Comparison of ENCODE assay signal across 18 cellular contexts in the genomic region with DNA sequence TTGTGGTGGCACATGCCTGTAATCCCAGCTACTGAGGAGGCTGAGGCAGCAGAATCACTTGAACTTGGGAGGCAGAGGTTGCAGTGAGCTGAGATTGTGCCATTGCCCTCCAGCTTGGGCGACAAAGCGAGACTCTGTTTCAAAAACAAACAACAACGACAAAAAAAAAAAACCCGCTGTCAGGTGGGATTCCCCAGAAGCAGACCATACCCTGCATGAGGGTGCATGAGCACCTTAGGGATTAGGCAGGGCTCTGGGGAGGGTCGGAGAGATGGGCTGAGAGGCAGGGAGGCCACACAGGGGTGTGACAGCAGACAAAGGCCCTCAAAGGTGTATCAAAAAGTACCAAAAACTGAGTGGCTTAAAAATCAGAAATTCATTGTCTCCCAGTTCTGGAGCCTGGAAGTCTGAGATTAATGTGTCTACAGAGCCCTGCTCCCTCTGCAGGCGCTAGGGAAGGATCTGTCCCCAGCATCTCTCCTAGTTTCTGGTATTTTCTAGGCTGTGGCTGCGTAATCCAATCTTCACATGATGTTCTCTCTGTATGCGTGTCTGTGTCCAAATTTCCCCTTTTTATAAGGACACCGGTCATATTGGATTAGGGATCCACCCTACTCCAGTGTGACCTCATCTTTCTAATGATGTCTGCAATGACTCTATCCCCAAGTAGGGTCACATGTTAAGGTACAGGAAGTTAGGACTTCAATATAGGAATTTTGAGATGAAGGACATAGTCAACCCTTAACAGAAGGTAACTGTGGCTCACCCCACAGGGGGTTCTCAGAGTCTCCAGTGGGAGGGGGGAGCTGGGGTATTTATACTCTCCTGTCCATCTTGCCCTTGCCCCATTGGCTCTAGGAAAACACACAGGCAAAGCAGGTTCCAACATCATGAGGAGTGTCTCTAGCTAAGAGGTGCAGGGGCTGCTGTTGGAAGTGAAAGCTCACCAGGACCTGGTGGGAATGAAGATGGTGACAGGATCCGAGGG. TPM values are rescaled to one million over a fixed set of nuclear protein-coding genes. Genes with fewer than 3 reads are reported as not detected.
DNase-seq lines count a peak whose midpoint lies in the region; ATAC-seq and TF ChIP-seq lines count a peak whose summit lies in the region.
"Had no signal": no experiment of that assay in that cellular context is flagged by ENCODE, and none has a peak within 500 bp of the region (broad histone marks: within the 10 kb centered on the region; RNA-seq: fewer than 3 reads in every experiment).

No MANE protein-coding gene starts in this region.

- H3K27ac ChIP-seq in HEK293 (ENCODE audit: extremely low read depth, low read depth, low read length) (no peak overlapping the region), tibial nerve (no peak overlapping the region)
- H3K27ac ChIP-seq: PC-9, SJSA1 had no signal

- CTCF ChIA-PET in HEK293 (lab: Yijun Ruan, JAX): no interaction called here

- H3K9me3 ChIP-seq in HEK293 (ENCODE audit: control insufficient read depth, insufficient read depth, low read depth, low read length) (no peaks in the 10 kb centered on the region), tibial nerve (no peaks in the 10 kb centered on the region)
- H3K9me3 ChIP-seq: SJSA1 had no signal

- H3K9me3 Mint-ChIP-seq in CD14-positive monocyte (peaks cover 0 to 5% (median 0%) of the 10 kb centered on the region in 7 donors), memory B cell (peaks cover 4% of the 10 kb centered on the region)
- H3K9me3 Mint-ChIP-seq: CD8-positive, alpha-beta T cell; GM23338 had no signal

- H3K27ac Mint-ChIP-seq in CD14-positive monocyte (peak overlapping the region in 5 of 7 donors; percentile 11 to 45 (median 31)), memory B cell (no peak overlapping the region)
- H3K27ac Mint-ChIP-seq: CD8-positive, alpha-beta T cell; GM23338 had no signal

- no peaks in the 10 kb centered on the region for H3K27me3 ChIP-seq in tibial nerve

- no peaks in the 10 kb centered on the region for H3K36me3 Mint-ChIP-seq in CD14-positive monocyte
- peaks cover 3% of the 10 kb centered on the region for H3K36me3 Mint-ChIP-seq in memory B cell
- H3K36me3 Mint-ChIP-seq: CD8-positive, alpha-beta T cell had no signal

- H3K27me3 Mint-ChIP-seq in CD14-positive monocyte (ENCODE audit: low read depth in 3 of 3) (peaks cover 0 to 7% (median 4%) of the 10 kb centered on the region in 3 donors), memory B cell (no peaks in the 10 kb centered on the region)

- no peak for TF ChIP-seq POLR2A in tibial nerve (IDR thresholded peaks at IDR 0.05)

- H3K36me3 ChIP-seq in HEK293 (ENCODE audit: control insufficient read depth in 2 of 2, insufficient read depth in 1 of 2, low read length in 2 of 2) (no peaks in the 10 kb centered on the region), tibial nerve (no peaks in the 10 kb centered on the region)
- H3K36me3 ChIP-seq: SJSA1 had no signal

- no peak for DNase-seq in CD14-positive monocyte (ENCODE audit: low spot score)
- no peak for DNase-seq in memory B cell (ENCODE audit: low spot score in 2 of 2)
- peak in 1 of 2 donors; percentile 40 for DNase-seq in tibial nerve (ENCODE audit: low spot score in 2 of 2)
- DNase-seq in T-helper 2 cell: no peak
- DNase-seq: CD8-positive, alpha-beta T cell; DMS79; NCI-H1436 treated with DMSO at 0.1 percent for 48 hours; NCI-H2029 treated with DMSO at 0.1 percent for 48 hours; NCI-H2171 treated with DMSO at 0.1 percent for 48 hours; NCI-H748 treated with DMSO at 0.1 percent for 48 hours; PC-9 had no signal

- H3K4me3 Mint-ChIP-seq in CD14-positive monocyte: no peak overlapping the region
- H3K4me3 Mint-ChIP-seq in memory B cell: no peak overlapping the region
- H3K4me3 Mint-ChIP-seq: CD8-positive, alpha-beta T cell; GM23338 had no signal

- H3K4me3 ChIP-seq in HEK293 (ENCODE audit: low read depth, low read length) (no peak overlapping the region), tibial nerve (no peak overlapping the region)
- H3K4me3 ChIP-seq: GM23338, K562, PC-9, SJSA1 had no signal

- TF ChIP-seq CTCF in CD14-positive monocyte (IDR thresholded peaks at IDR 0.05) (no peak), HEK293 (tag by site-specific recombination; IDR thresholded peaks at IDR 0.05) (no peak), tibial nerve (IDR thresholded peaks at IDR 0.05) (no peak)

- 87 to 90% methylated on average over 10 of the region's 10 CpGs for WGBS in tibial nerve, 2 donors

- POLR2A ChIA-PET in HEK293 (lab: Yijun Ruan, JAX): no interaction called here

- intact Hi-C loops in CD14-positive monocyte (cut with micrococcal nuclease): no loop called here

- peaks cover 34% of the 10 kb centered on the region for H3K4me1 Mint-ChIP-seq in CD14-positive monocyte
- H3K4me1 Mint-ChIP-seq in memory B cell: peaks cover 26% of the 10 kb centered on the region
- H3K4me1 Mint-ChIP-seq: GM23338 had no signal

- peak; percentile 59 to 71 for TF ChIP-seq EP300 in tibial nerve (IDR thresholded peaks at IDR 0.05)

- H3K4me1 ChIP-seq in HEK293 (ENCODE audit: control insufficient read depth, insufficient read depth, low read length) (no peaks in the 10 kb centered on the region), tibial nerve (peaks cover 0 to 33% (median 22%) of the 10 kb centered on the region in 4 donors)
- H3K4me1 ChIP-seq: SJSA1 had no signal

- ATAC-seq in memory B cell (ENCODE audit: low read depth): peak; percentile 52
- no peak for ATAC-seq in esophagus mucosa
- ATAC-seq in HG03280 (IDR thresholded peaks at IDR 0.05; ENCODE audit: unreplicated experiment): no peak
- ATAC-seq: CD8-positive, alpha-beta T cell; GM23338; K562 had no signal

TF ChIP-seq in HEK293, 187 proteins besides CTCF, POLR2A, EP300 and RAD21:
- peak; percentile 95 for TF ChIP-seq ZNF37A (tag by site-specific recombination; IDR thresholded peaks at IDR 0.05)
- no peak for TF ChIP-seq ZNF121 (tag by site-specific recombination; IDR thresholded peaks at IDR 0.05)
- no peak for TF ChIP-seq ZNF146 (tag by site-specific recombination; IDR thresholded peaks at IDR 0.05)

RNA-seq across cellular contexts. Expression of a gene that starts 13.6 kb away (rescaled TPM):
- under 1 TPM; 0.06 to 0.17 TPM for polyA plus RNA-seq in CD14-positive monocyte
- 1 to 10 TPM in 1 of 4 donors, under 1 TPM in 2, not detected in 1; 0.20 to 3.1 (median 0.60) TPM for total RNA-seq in tibial nerve
- total RNA-seq in esophagus mucosa: not detected
- total RNA-seq: CD8-positive, alpha-beta T cell; NCI-H460; PC-9; SJSA1 had no signal

RNA-seq across cellular contexts. Expression of a gene that starts 44.8 kb away (rescaled TPM):
- 10 to 100 TPM; 15.6 to 22.1 TPM for polyA plus RNA-seq in CD14-positive monocyte
- total RNA-seq in tibial nerve (10 to 100 TPM in 3 of 4 donors, 1 to 10 TPM in 1; 7.5 to 38.7 (median 17.8) TPM), esophagus mucosa (4.5 TPM)
- total RNA-seq: NCI-H460 had no signal
